11 cellular contexts compared by ENCODE assay signal in genomic region chr2:9803023-9803805, GRCh38. TPM values are rescaled to one million over a fixed set of nuclear protein-coding genes. Genes with fewer than 3 reads are reported as not detected.
DNase-seq lines count a peak whose midpoint lies in the region; ATAC-seq and TF ChIP-seq lines count a peak whose summit lies in the region.
"Had no signal": no experiment of that assay in that cellular context is flagged by ENCODE, and none has a peak within 500 bp of the region (broad histone marks: within the 10 kb centered on the region; RNA-seq: fewer than 3 reads in every experiment).

No MANE protein-coding gene starts in this region.

- CTCF ChIA-PET in CD8-positive, alpha-beta T cell (lab: Charles Lee), result interaction anchor here (8.3 kb wide), 1 partner anchor 10 kb away, joined by 93 read pairs; no protein-coding TSS in a partner anchor

- H3K27me3 ChIP-seq in breast epithelium, result no peaks in the 10 kb centered on the region
- H3K27me3 ChIP-seq in CD8-positive, alpha-beta T cell (ENCODE audit: insufficient read depth, low read length), result no peaks in the 10 kb centered on the region

- H3K4me3 ChIP-seq in AG10803 (ENCODE audit: low read length), result no peak overlapping the region
- H3K4me3 ChIP-seq in breast epithelium, result no peak overlapping the region
- H3K4me3 ChIP-seq in mucosa of descending colon, result no peak overlapping the region
- no peak overlapping the region for H3K4me3 ChIP-seq in CD8-positive, alpha-beta T cell (ENCODE audit: low read depth, low read length)

- no peaks in the 10 kb centered on the region for H3K36me3 Mint-ChIP-seq in CD8-positive, alpha-beta T cell
- H3K36me3 Mint-ChIP-seq in osteocyte (ENCODE audit: unreplicated experiment) (no peaks in the 10 kb centered on the region), natural killer cell (no peaks in the 10 kb centered on the region)

- no peak for TF ChIP-seq POLR2A in breast epithelium (IDR thresholded peaks at IDR 0.05)

- H3K4me1 ChIP-seq in breast epithelium (peaks cover 22 to 32% of the 10 kb centered on the region in 2 donors), mucosa of descending colon (ENCODE audit: low read depth) (peaks cover 37% of the 10 kb centered on the region)
- peaks cover 14% of the 10 kb centered on the region for H3K4me1 ChIP-seq in CD8-positive, alpha-beta T cell (ENCODE audit: insufficient read depth, low read length)

- no peaks in the 10 kb centered on the region for H3K9me3 Mint-ChIP-seq in CD8-positive, alpha-beta T cell
- H3K9me3 Mint-ChIP-seq in osteocyte (ENCODE audit: unreplicated experiment), result no peaks in the 10 kb centered on the region
- H3K9me3 Mint-ChIP-seq in natural killer cell, result no peaks in the 10 kb centered on the region
- H3K9me3 Mint-ChIP-seq: activated naive CD4-positive, alpha-beta T cell treated with anti-CD3 and anti-CD28 coated beads, Interleukin-2, amount 10 ng/mL, durations not matched to agents 7 days and 5 days had no signal

- TF ChIP-seq CTCF in AG10803 (conservative IDR thresholded peaks at IDR 0.05; ENCODE audit: low read length) (no peak), breast epithelium (IDR thresholded peaks at IDR 0.05) (no peak), mucosa of descending colon (IDR thresholded peaks at IDR 0.05) (no peak), osteocyte (IDR thresholded peaks at IDR 0.05) (no peak), natural killer cell (IDR thresholded peaks at IDR 0.05) (no peak)
- TF ChIP-seq CTCF in CD8-positive, alpha-beta T cell (IDR thresholded peaks at IDR 0.05), result no peak

- H3K9me3 ChIP-seq in breast epithelium, result no peaks in the 10 kb centered on the region
- H3K9me3 ChIP-seq in mucosa of descending colon, result no peaks in the 10 kb centered on the region
- H3K9me3 ChIP-seq in CD8-positive, alpha-beta T cell (ENCODE audit: low read length), result no peaks in the 10 kb centered on the region

- peaks cover 18% of the 10 kb centered on the region for H3K4me1 Mint-ChIP-seq in CD8-positive, alpha-beta T cell (ENCODE audit: low read depth)
- H3K4me1 Mint-ChIP-seq in osteocyte (ENCODE audit: unreplicated experiment) (peaks cover 32% of the 10 kb centered on the region), natural killer cell (peaks cover 23 to 30% of the 10 kb centered on the region in 2 donors)

- H3K4me3 Mint-ChIP-seq in CD8-positive, alpha-beta T cell, result no peak overlapping the region
- H3K4me3 Mint-ChIP-seq in osteocyte (ENCODE audit: unreplicated experiment), result no peak overlapping the region
- no peak overlapping the region for H3K4me3 Mint-ChIP-seq in natural killer cell
- H3K4me3 Mint-ChIP-seq: activated naive CD4-positive, alpha-beta T cell treated with anti-CD3 and anti-CD28 coated beads, Interleukin-2, amount 10 ng/mL, durations not matched to agents 7 days and 5 days; B cell had no signal

- H3K27me3 Mint-ChIP-seq in CD8-positive, alpha-beta T cell (ENCODE audit: low read depth), result peaks cover 3% of the 10 kb centered on the region
- H3K27me3 Mint-ChIP-seq in osteocyte (ENCODE audit: unreplicated experiment) (peaks cover 2% of the 10 kb centered on the region), natural killer cell (ENCODE audit: low read depth in 2 of 2) (peaks cover 0 to 6% of the 10 kb centered on the region in 2 donors)

- H3K36me3 ChIP-seq in breast epithelium (no peaks in the 10 kb centered on the region), mucosa of descending colon (ENCODE audit: low read depth) (no peaks in the 10 kb centered on the region)
- no peaks in the 10 kb centered on the region for H3K36me3 ChIP-seq in CD8-positive, alpha-beta T cell (ENCODE audit: insufficient read depth, low read length)

- peak; percentile 55 for ATAC-seq in mucosa of descending colon
- no peak for ATAC-seq in CD8-positive, alpha-beta T cell
- no peak for ATAC-seq in natural killer cell
- no peak for ATAC-seq in HG02870 (IDR thresholded peaks at IDR 0.05; ENCODE audit: unreplicated experiment)

- POLR2A ChIA-PET in CD8-positive, alpha-beta T cell (lab: Charles Lee), result no interaction called here

- DNase-seq in AG10803 (ENCODE audit: low read depth) (peak; percentile 15), HPDE6-E6E7 (ENCODE audit: extremely low spot score) (peak; percentile 61), breast epithelium (ENCODE audit: low spot score in 2 of 2) (peak in 1 of 2 donors; percentile 54), mucosa of descending colon (peak; percentile 73 to 89 (median 81)), osteocyte (ENCODE audit: extremely low spot score, unreplicated experiment) (no peak), natural killer cell (no peak)
- DNase-seq in CD8-positive, alpha-beta T cell, result no peak
- DNase-seq: activated naive CD4-positive, alpha-beta T cell treated with anti-CD3 and anti-CD28 coated beads, Interleukin-2, amount 10 ng/mL, durations not matched to agents 7 days and 5 days; NCI-H1417 treated with DMSO at 0.1 percent for 48 hours had no signal

- peak overlapping the region; percentile 90 to 94 for H3K27ac ChIP-seq in breast epithelium
- no peak overlapping the region for H3K27ac ChIP-seq in CD8-positive, alpha-beta T cell (ENCODE audit: low read depth, low read length)

- no peak overlapping the region for H3K27ac Mint-ChIP-seq in CD8-positive, alpha-beta T cell
- H3K27ac Mint-ChIP-seq in osteocyte (ENCODE audit: unreplicated experiment), result no peak overlapping the region
- H3K27ac Mint-ChIP-seq in natural killer cell, result no peak overlapping the region
- H3K27ac Mint-ChIP-seq: activated naive CD4-positive, alpha-beta T cell treated with anti-CD3 and anti-CD28 coated beads, Interleukin-2, amount 10 ng/mL, durations not matched to agents 7 days and 5 days; B cell had no signal

- intact Hi-C loops in breast epithelium (cut with DNase I; ENCODE audit: low total_unique reads) (loop anchor here (10.0 kb wide), 1 partner anchor 242 kb away; the partner anchor contains the start of gene KLF11), mucosa of descending colon (cut with DNase I, micrococcal nuclease) (no loop called here), natural killer cell (cut with micrococcal nuclease) (no loop called here)
- intact Hi-C loops in CD8-positive, alpha-beta T cell (cut with DNase I, micrococcal nuclease), result no loop called here

RNA-seq across cellular contexts. Expression of gene TAF1B, which starts 40.1 kb away (rescaled TPM):
- total RNA-seq in breast epithelium, result 10 to 100 TPM; 17.0 to 21.6 (median 20.3) TPM
- total RNA-seq in mucosa of descending colon, result 10 to 100 TPM in 2 of 3 donors, 1 to 10 TPM in 1; 9.4 to 14.1 (median 13.2) TPM
- 10 to 100 TPM; 13.3 to 15.8 TPM for total RNA-seq in CD8-positive, alpha-beta T cell
- 23.0 and 25.9 TPM in 2 replicates for total RNA-seq in osteocyte
- 10 to 100 TPM; 24.8 to 40.8 (median 26.8) TPM for total RNA-seq in natural killer cell

Comparison
In these comparisons a context has a peak if more than half of its experiments do, and no peak if none do; other contexts are left out.
1. DNase-seq: peak in AG10803 (single experiment), HPDE6-E6E7 (single experiment) and mucosa of descending colon (3 of 3); none in CD8-positive, alpha-beta T cell (0 of 7), osteocyte (single experiment) and natural killer cell (single experiment).